In genomic region chr19:35013047-35013819, GRCh38 we compare ENCODE assay signal across 8 cellular contexts. TPM values are rescaled to one million over a fixed set of nuclear protein-coding genes. Genes with fewer than 3 reads are reported as not detected.
A peak's percentile ranks its signal among the peaks of the same experiment; 100 is the strongest.
DNase-seq lines count a peak whose midpoint lies in the region; ATAC-seq and TF ChIP-seq lines count a peak whose summit lies in the region.

No MANE protein-coding gene starts in this region.

- H3K18ac ChIP-seq in IMR-90 (ENCODE audit: low read depth, low read length): no peak overlapping the region

- H4K91ac ChIP-seq in IMR-90 (ENCODE audit: insufficient read depth, low read depth, low read length): no peak overlapping the region

- no peak overlapping the region for H2BK120ac ChIP-seq in IMR-90 (ENCODE audit: low read depth, low read length)

- H2BK15ac ChIP-seq in IMR-90 (ENCODE audit: low read depth, low read length): no peak overlapping the region

- TF ChIP-seq POLR2A in IMR-90 (IDR thresholded peaks at IDR 0.05; ENCODE audit: low read depth, low read length): no peak

- H3K4me2 ChIP-seq in IMR-90 (ENCODE audit: low read depth, low read length): no peak overlapping the region

- no peak overlapping the region for H3K56ac ChIP-seq in IMR-90 (ENCODE audit: extremely low read depth, insufficient read depth, low read length)

- CTCF ChIA-PET in IMR-90 (lab: Yijun Ruan, JAX): interaction anchor here (1.6 kb wide), 1 partner anchor 28 kb away, joined by 4 read pairs; no protein-coding TSS in a partner anchor

- 94% methylated on average over 8 of the region's 32 CpGs; no CpG with 5 or more reads in 1 of the 2 experiments for WGBS in IMR-90 (ENCODE audit: extremely low coverage in 2 of 2, insufficient read length in 1 of 2), 2 experiments

- H3K9ac ChIP-seq in IMR-90 (ENCODE audit: low read depth, low read length): no peak overlapping the region

- dilution Hi-C loops in IMR-90 (cut with HindIII; ENCODE audit: low sequenced_read_pairs, unreplicated experiment): no loop called here

- ATAC-seq in IMR-90 (ENCODE audit: low read depth): peak; percentile 91

- peak overlapping the region; percentile 9 for H2AK9ac ChIP-seq in IMR-90 (replicated peaks; ENCODE audit: low read depth, low read length, poor library complexity)

- H3K4me1 ChIP-seq in IMR-90 (ENCODE audit: control insufficient read depth, insufficient read depth, low read length): no peaks in the 10 kb centered on the region

- peak; percentile 91 for TF ChIP-seq RAD21 in IMR-90 (IDR thresholded peaks at IDR 0.05; ENCODE audit: low read length)

- H3K9me1 ChIP-seq in IMR-90 (ENCODE audit: insufficient read depth, low read length): no peaks in the 10 kb centered on the region; the same call in 1 of the 2 replicates

- no peaks in the 10 kb centered on the region for H3K27me3 ChIP-seq in IMR-90 (ENCODE audit: control insufficient read depth, insufficient read depth, low read length)

- BruUV-seq in IMR-90 (replicated peaks; lab: Mats Ljungman, UMichigan): no TSS peak

- TF ChIP-seq CTCF in IMR-90 (conservative IDR thresholded peaks at IDR 0.05; ENCODE audit: low read depth, low read length) (peak; percentile 87), astrocyte of the spinal cord (IDR thresholded peaks at IDR 0.05; ENCODE audit: low read depth, low read length) (peak; percentile 96)

- no peak overlapping the region for H2AK5ac ChIP-seq in IMR-90 (ENCODE audit: low read depth, low read length)

- H3K4ac ChIP-seq in IMR-90 (ENCODE audit: low read depth, low read length): no peak overlapping the region; the same call in 1 of the 2 replicates

- no peak overlapping the region for H4K8ac ChIP-seq in IMR-90 (ENCODE audit: low read depth in 2 of 2, low read length in 2 of 2)

- H3K23ac ChIP-seq in IMR-90 (ENCODE audit: low read depth, low read length): no peak overlapping the region

- POLR2A ChIA-PET in IMR-90 (lab: Charles Lee; ENCODE audit: unreplicated experiment): no interaction called here

- H4K20me1 ChIP-seq in IMR-90 (ENCODE audit: insufficient read depth, low read length): peaks cover 14% of the 10 kb centered on the region; the same call in 1 of the 2 replicates

- H2BK5ac ChIP-seq in IMR-90 (ENCODE audit: low read depth, low read length, poor library complexity, severe bottlenecking): no peak overlapping the region

- no peak overlapping the region for H4K5ac ChIP-seq in IMR-90 (ENCODE audit: low read depth, low read length)

- intact Hi-C loops in IMR-90 (cut with micrococcal nuclease): loop anchor here (1.0 kb wide), 1 partner anchor 40 kb away; no protein-coding TSS in a partner anchor

- no peak overlapping the region for H3K27ac ChIP-seq in IMR-90 (ENCODE audit: insufficient read depth, low read length)

- no peaks in the 10 kb centered on the region for H3K9me3 ChIP-seq in IMR-90 (ENCODE audit: control insufficient read depth, insufficient read depth, low read length)

- in situ Hi-C loops in IMR-90 (cut with MboI; ENCODE audit: low sequenced_read_pairs) (no loop called here), astrocyte of the spinal cord (cut with HindIII; ENCODE audit: low sequenced_read_pairs) (no loop called here)

- peaks cover 72% of the 10 kb centered on the region for H3K36me3 ChIP-seq in IMR-90 (ENCODE audit: control insufficient read depth, insufficient read depth, low read length)

- DNase-seq in D341Med (ENCODE audit: low spot score): peak; percentile 89
- peak; percentile 57 for DNase-seq in IMR-90
- peak; percentile 65 for DNase-seq in UCSD-AML1 (lab: John Stamatoyannopoulos, UW; ENCODE audit: unreplicated experiment)
- DNase-seq in astrocyte of the spinal cord (ENCODE audit: low read depth, low spot score): peak; percentile 53
- peak; percentile 70 for DNase-seq in iris pigment epithelial cell (ENCODE audit: low read depth)
- peak; percentile 62 for DNase-seq in stimulated activated CD4-positive, alpha-beta T cell treated with anti-CD3 and anti-CD28 coated beads, Interleukin-2, amount 100 ng/mL, for 4 hours (ENCODE audit: low read depth)
- DNase-seq in LoVo (ENCODE audit: low spot score): no peak
- no peak for DNase-seq in occipital lobe (lab: John Stamatoyannopoulos, UW)

- H3K79me1 ChIP-seq in IMR-90 (ENCODE audit: low read depth in 1 of 2, low read length in 2 of 2): peaks cover 1 to 32% of the 10 kb centered on the region in 2 experiments; a peak in 3 of 4 replicates

- no peak overlapping the region for H3K14ac ChIP-seq in IMR-90 (replicated peaks; ENCODE audit: low read depth, low read length)

- H2BK20ac ChIP-seq in IMR-90 (ENCODE audit: low read depth, low read length): no peak overlapping the region

- H3K4me3 ChIP-seq in IMR-90 (ENCODE audit: insufficient read depth, low read depth, low read length): no peak overlapping the region
- H3K4me3 ChIP-seq in astrocyte of the spinal cord (ENCODE audit: low read depth, low read length): no peak overlapping the region

- H2AFZ ChIP-seq in IMR-90 (replicated peaks; ENCODE audit: low read length, poor library complexity): no peak overlapping the region

TF ChIP-seq in IMR-90, 13 proteins besides CTCF, POLR2A, EP300 and RAD21:
- TF ChIP-seq SMC3 (IDR thresholded peaks at IDR 0.05; ENCODE audit: low read depth, low read length) (peak; percentile 93), RFX5 (IDR thresholded peaks at IDR 0.05; ENCODE audit: low read depth, low read length) (no peak)
TF ChIP-seq in IMR-90: peak in this region for 1.

RNA-seq across cellular contexts. Expression of gene GRAMD1A, which starts 13.1 kb away (rescaled TPM):
- total RNA-seq in IMR-90 (2012; rRNA removed) (11.1 and 11.4 TPM in 2 replicates), occipital lobe (29.6 TPM)
- polyA plus RNA-seq in IMR-90 (2012; rRNA removed): 63.0 and 65.2 TPM in 2 replicates
- polyA plus RNA-seq in IMR-90 (2012; cell fraction: cytosol; rRNA removed): 50.3 and 62.6 TPM in 2 replicates
- polyA plus RNA-seq in IMR-90 (2012; cell fraction: nucleus; rRNA removed; ENCODE audit: low replicate concordance): 115 and 162 TPM in 2 replicates

RNA-seq across cellular contexts. Expression of gene SCN1B, which starts 17.0 kb away (rescaled TPM):
- 2.0 and 2.2 TPM in 2 replicates for total RNA-seq in IMR-90 (2012; rRNA removed)
- polyA plus RNA-seq in IMR-90 (2012; rRNA removed): 9.6 and 10.6 TPM in 2 replicates
- 5.9 and 7.9 TPM in 2 replicates for polyA plus RNA-seq in IMR-90 (2012; cell fraction: cytosol; rRNA removed)
- polyA plus RNA-seq in IMR-90 (2012; cell fraction: nucleus; rRNA removed; ENCODE audit: low replicate concordance): 11.5 and 12.8 TPM in 2 replicates
- total RNA-seq in occipital lobe: 1.1 TPM

RNA-seq across cellular contexts. Expression of gene HPN, which starts 28.3 kb away (rescaled TPM):
- not detected in 2 replicates for total RNA-seq in IMR-90 (2012; rRNA removed)
- polyA plus RNA-seq in IMR-90 (2012; rRNA removed): not detected in 2 replicates
- not detected in 2 replicates for polyA plus RNA-seq in IMR-90 (2012; cell fraction: cytosol; rRNA removed)
- 0.08 TPM in 1 of 2 replicates, not detected in the other for polyA plus RNA-seq in IMR-90 (2012; cell fraction: nucleus; rRNA removed; ENCODE audit: low replicate concordance)
- not detected for total RNA-seq in occipital lobe

RNA-seq across cellular contexts. Expression of gene ZNF792, which starts 49.2 kb away (rescaled TPM):
- total RNA-seq in IMR-90 (2012; rRNA removed) (3.9 and 4.8 TPM in 2 replicates), occipital lobe (19.0 TPM)
- polyA plus RNA-seq in IMR-90 (2012; rRNA removed): 1.2 and 1.5 TPM in 2 replicates
- 0.42 and 0.69 TPM in 2 replicates for polyA plus RNA-seq in IMR-90 (2012; cell fraction: cytosol; rRNA removed)
- 0.84 and 1.6 TPM in 2 replicates for polyA plus RNA-seq in IMR-90 (2012; cell fraction: nucleus; rRNA removed; ENCODE audit: low replicate concordance)

Comparison
In these comparisons a context has a peak if more than half of its experiments do, and no peak if none do; other contexts are left out.
1. DNase-seq: peak in D341Med (single experiment), IMR-90 (single experiment), UCSD-AML1 (single experiment), astrocyte of the spinal cord (single experiment), iris pigment epithelial cell (single experiment) and stimulated activated CD4-positive, alpha-beta T cell treated with anti-CD3 and anti-CD28 coated beads, Interleukin-2, amount 100 ng/mL, for 4 hours (single experiment); none in LoVo (single experiment) and occipital lobe (single experiment).